In the genomic region with DNA sequence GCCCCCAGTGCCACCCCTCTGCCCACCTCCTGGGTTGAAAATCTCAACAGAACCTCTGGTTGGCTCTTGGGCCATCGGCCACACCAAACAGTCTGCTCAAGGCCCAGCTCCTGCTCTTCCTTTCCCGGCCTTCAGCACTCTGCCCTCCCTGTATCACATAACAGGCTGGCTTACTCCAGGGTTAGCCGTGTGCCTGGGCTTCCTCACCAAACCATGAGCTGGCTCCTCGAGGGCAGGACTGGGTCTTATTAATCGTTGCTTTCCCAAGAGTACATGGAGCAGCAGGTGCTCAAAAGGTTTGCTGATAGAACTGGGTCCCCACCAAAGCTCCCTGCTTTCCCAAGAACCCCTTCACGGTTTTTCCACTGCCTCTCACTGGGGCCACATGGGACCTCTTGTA, we compare ENCODE assay signal across 1 cellular context.
TF ChIP-seq lines count a peak whose summit lies in the region.

No MANE protein-coding gene starts in this region.

TF ChIP-seq in IMR-90, 13 proteins besides CTCF, POLR2A, EP300 and RAD21:
- TF ChIP-seq MXI1 (IDR thresholded peaks at IDR 0.05; ENCODE audit: borderline replicate concordance, low read depth, low read length) (no peak), CHD1 (IDR thresholded peaks at IDR 0.05; ENCODE audit: low read depth, low read length) (no peak), BHLHE40 (IDR thresholded peaks at IDR 0.05; ENCODE audit: low read depth, low read length) (no peak), CEBPB (IDR thresholded peaks at IDR 0.05; ENCODE audit: low read depth, low read length) (no peak), MAZ (IDR thresholded peaks at IDR 0.05; ENCODE audit: borderline replicate concordance, low read depth, low read length) (no peak), FOS (IDR thresholded peaks at IDR 0.05; ENCODE audit: low read depth, low read length) (no peak), RCOR1 (IDR thresholded peaks at IDR 0.05; ENCODE audit: insufficient replicate concordance, low read length) (no peak), MAFK (IDR thresholded peaks at IDR 0.05; ENCODE audit: low read depth, low read length) (no peak), ELK1 (IDR thresholded peaks at IDR 0.05; ENCODE audit: borderline replicate concordance, low read depth, low read length) (no peak), RFX5 (IDR thresholded peaks at IDR 0.05; ENCODE audit: low read depth, low read length) (no peak)
- TF ChIP-seq, protein P1, sequence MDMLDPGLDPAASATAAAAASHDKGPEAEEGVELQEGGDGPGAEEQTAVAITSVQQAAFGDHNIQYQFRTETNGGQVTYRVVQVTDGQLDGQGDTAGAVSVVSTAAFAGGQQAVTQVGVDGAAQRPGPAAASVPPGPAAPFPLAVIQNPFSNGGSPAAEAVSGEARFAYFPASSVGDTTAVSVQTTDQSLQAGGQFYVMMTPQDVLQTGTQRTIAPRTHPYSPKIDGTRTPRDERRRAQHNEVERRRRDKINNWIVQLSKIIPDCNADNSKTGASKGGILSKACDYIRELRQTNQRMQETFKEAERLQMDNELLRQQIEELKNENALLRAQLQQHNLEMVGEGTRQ (IDR thresholded peaks at IDR 0.05; ENCODE audit: low read depth, low read length), result no peak
